Comparison of ENCODE assay signal across 15 cellular contexts in the genomic region with DNA sequence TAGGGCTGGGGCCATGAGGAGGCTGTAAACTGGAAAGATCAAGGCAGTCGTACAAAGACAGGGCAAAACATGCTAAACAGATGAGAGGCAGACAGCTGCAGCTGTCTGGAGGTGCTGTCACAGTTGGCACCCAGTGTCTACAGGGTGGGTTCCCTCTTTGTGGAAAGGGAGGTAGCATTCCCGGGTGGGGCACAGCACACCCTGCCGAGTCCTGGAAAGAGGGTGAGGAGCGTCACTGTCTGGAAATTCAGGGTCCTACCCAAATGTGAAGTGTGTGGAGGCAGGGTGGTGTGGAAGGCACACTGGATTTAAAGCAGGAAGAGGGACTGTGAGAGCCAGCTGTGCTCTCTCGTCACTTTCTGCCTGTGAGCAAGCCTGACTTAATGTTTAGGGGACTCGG.
DNase-seq lines count a peak whose midpoint lies in the region; ATAC-seq and TF ChIP-seq lines count a peak whose summit lies in the region.
"Had no signal": no experiment of that assay in that cellular context is flagged by ENCODE, and none has a peak within 500 bp of the region (broad histone marks: within the 10 kb centered on the region; RNA-seq: fewer than 3 reads in every experiment).

No MANE protein-coding gene starts in this region.

- H3K4me1 Mint-ChIP-seq in glutamatergic neuron (ENCODE audit: low read depth, unreplicated experiment) = peaks cover 14% of the 10 kb centered on the region
- peaks cover 6% of the 10 kb centered on the region for H3K4me1 Mint-ChIP-seq in stimulated activated memory B cell treated with anti-CD40 and anti-IgM and Interleukin-4, amounts not matched to agents 10 μg/mL and 1 μg/mL and 100 μg/mL, for 72 hours
- H3K4me1 Mint-ChIP-seq: B cell had no signal

- no peak for TF ChIP-seq CTCF in OCI-LY1 (IDR thresholded peaks at IDR 0.05; ENCODE audit: low read length)
- TF ChIP-seq CTCF in glutamatergic neuron (IDR thresholded peaks at IDR 0.05; ENCODE audit: partially characterized antibody, unreplicated experiment) = no peak

- H3K79me2 ChIP-seq in OCI-LY1 (ENCODE audit: insufficient read depth, low read length) = no peaks in the 10 kb centered on the region

- H3K23ac ChIP-seq in neuronal stem cell (ENCODE audit: low read depth, low read length, poor library complexity) = no peak overlapping the region

- H2BK15ac ChIP-seq in neuronal stem cell (ENCODE audit: low read length) = no peak overlapping the region

- peaks cover 12% of the 10 kb centered on the region for H3K27me3 Mint-ChIP-seq in glutamatergic neuron (ENCODE audit: unreplicated experiment)
- H3K27me3 Mint-ChIP-seq in stimulated activated memory B cell treated with anti-CD40 and anti-IgM and Interleukin-4, amounts not matched to agents 10 μg/mL and 1 μg/mL and 100 μg/mL, for 72 hours = peaks cover 53% of the 10 kb centered on the region
- H3K27me3 Mint-ChIP-seq: CD4-positive, alpha-beta T cell had no signal

- H3K4me2 ChIP-seq in OCI-LY1 (ENCODE audit: low read length) (peak overlapping the region; percentile 16; the same call in 1 of the 2 replicates), neuronal stem cell (ENCODE audit: insufficient read depth, low read length, poor library complexity, severe bottlenecking) (no peak overlapping the region)

- H4K91ac ChIP-seq in neuronal stem cell (ENCODE audit: low read depth, low read length, poor library complexity) = no peak overlapping the region

- peaks cover 40% of the 10 kb centered on the region for H3K4me1 ChIP-seq in OCI-LY1 (ENCODE audit: insufficient read depth, low read length, severe bottlenecking)
- H3K4me1 ChIP-seq in neuronal stem cell (ENCODE audit: control insufficient read depth in 2 of 2, insufficient read depth in 1 of 2, low read depth in 1 of 2, low read length in 2 of 2) = no peaks in the 10 kb centered on the region

- no peak overlapping the region for H3K9ac ChIP-seq in OCI-LY1 (ENCODE audit: low read length)
- H3K9ac ChIP-seq in neuronal stem cell (ENCODE audit: low read depth, low read length, poor library complexity) = no peak overlapping the region
- H3K9ac ChIP-seq: GM23248 had no signal

- H3K4me3 Mint-ChIP-seq in glutamatergic neuron (ENCODE audit: unreplicated experiment) = peak overlapping the region; percentile 43
- no peak overlapping the region for H3K4me3 Mint-ChIP-seq in stimulated activated memory B cell treated with anti-CD40 and anti-IgM and Interleukin-4, amounts not matched to agents 10 μg/mL and 1 μg/mL and 100 μg/mL, for 72 hours
- H3K4me3 Mint-ChIP-seq: B cell; CD4-positive, alpha-beta T cell had no signal

- H3K4ac ChIP-seq in neuronal stem cell (ENCODE audit: low read length) = no peak overlapping the region

- peaks cover 18% of the 10 kb centered on the region for H3K36me3 Mint-ChIP-seq in glutamatergic neuron (ENCODE audit: unreplicated experiment)
- peaks cover 5% of the 10 kb centered on the region for H3K36me3 Mint-ChIP-seq in stimulated activated memory B cell treated with anti-CD40 and anti-IgM and Interleukin-4, amounts not matched to agents 10 μg/mL and 1 μg/mL and 100 μg/mL, for 72 hours

- H3K9me3 ChIP-seq in OCI-LY1 (ENCODE audit: low read length) = no peaks in the 10 kb centered on the region
- H3K9me3 ChIP-seq in neuronal stem cell (replicated peaks in 1 of 2; ENCODE audit: control insufficient read depth in 2 of 2, insufficient read depth in 1 of 2, low read depth in 1 of 2, low read length in 2 of 2) = no peaks in the 10 kb centered on the region

- H2BK5ac ChIP-seq in neuronal stem cell (ENCODE audit: low read length) = no peak overlapping the region

- H3K18ac ChIP-seq in neuronal stem cell (ENCODE audit: low read length) = peak overlapping the region; percentile 45

- H3K14ac ChIP-seq in neuronal stem cell (ENCODE audit: low read length) = no peak overlapping the region

- H2BK120ac ChIP-seq in neuronal stem cell (ENCODE audit: low read depth, low read length) = no peak overlapping the region

- H3F3A ChIP-seq in OCI-LY1 (ENCODE audit: insufficient read depth, low read length) = no peaks in the 10 kb centered on the region

- peak overlapping the region; percentile 19 for H3K27ac ChIP-seq in OCI-LY1 (ENCODE audit: low read depth, low read length, poor library complexity, severe bottlenecking)
- H3K27ac ChIP-seq in neuronal stem cell (replicated peaks; ENCODE audit: low read length) = no peak overlapping the region
- H3K27ac ChIP-seq: GM23248 had no signal

- H2BK12ac ChIP-seq in neuronal stem cell (ENCODE audit: low read length) = no peak overlapping the region

- no peak overlapping the region for H4K8ac ChIP-seq in neuronal stem cell (ENCODE audit: low read depth, low read length)

- H2AK5ac ChIP-seq in neuronal stem cell (ENCODE audit: low read depth, low read length) = no peak overlapping the region

- peak overlapping the region; percentile 40 for H3K27ac Mint-ChIP-seq in glutamatergic neuron (ENCODE audit: unreplicated experiment)
- H3K27ac Mint-ChIP-seq in stimulated activated memory B cell treated with anti-CD40 and anti-IgM and Interleukin-4, amounts not matched to agents 10 μg/mL and 1 μg/mL and 100 μg/mL, for 72 hours = no peak overlapping the region
- H3K27ac Mint-ChIP-seq: B cell; CD4-positive, alpha-beta T cell had no signal

- H3K9me3 Mint-ChIP-seq in glutamatergic neuron (ENCODE audit: unreplicated experiment) = peaks cover 13% of the 10 kb centered on the region
- H3K9me3 Mint-ChIP-seq in stimulated activated memory B cell treated with anti-CD40 and anti-IgM and Interleukin-4, amounts not matched to agents 10 μg/mL and 1 μg/mL and 100 μg/mL, for 72 hours = no peaks in the 10 kb centered on the region
- H3K9me3 Mint-ChIP-seq: CD4-positive, alpha-beta T cell had no signal

- DNase-seq in glutamatergic neuron (no peak), neuronal stem cell (ENCODE audit: low spot score) (no peak), midbrain (lab: John Stamatoyannopoulos, UW) (no peak), NCI-H446 (lab: John Stamatoyannopoulos, UW) (no peak)
- DNase-seq: C1 segment of cervical spinal cord; Calu3; CD4-positive, alpha-beta T cell; DMS 273 treated with DMSO at 0.1 percent for 48 hours; GM23248 had no signal

- H3K4me3 ChIP-seq in OCI-LY1 (ENCODE audit: low read depth, low read length, poor library complexity, severe bottlenecking) (no peak overlapping the region), neuronal stem cell (ENCODE audit: low read length in 2 of 2) (no peak overlapping the region)
- H3K4me3 ChIP-seq: GM12878, GM23248 had no signal

- no peaks in the 10 kb centered on the region for H4K20me1 ChIP-seq in OCI-LY1 (ENCODE audit: insufficient read depth, low read length)

- peaks cover 13% of the 10 kb centered on the region; the same call in 1 of the 2 replicates for H3K36me3 ChIP-seq in OCI-LY1 (ENCODE audit: insufficient read depth, low read length)
- no peaks in the 10 kb centered on the region for H3K36me3 ChIP-seq in neuronal stem cell (replicated peaks in 1 of 2; ENCODE audit: control insufficient read depth in 2 of 2, insufficient read depth in 2 of 2, low read length in 2 of 2)

- H2AFZ ChIP-seq in OCI-LY1 (ENCODE audit: low read length) (no peak overlapping the region), neuronal stem cell (ENCODE audit: low read length) (no peak overlapping the region)
- H2AFZ ChIP-seq: GM23248 had no signal

- whole genome bisulfite sequencing in neuronal stem cell (ENCODE audit: extremely low coverage in 2 of 2, insufficient read length in 2 of 2, insufficient replicate concordance in 1 of 2), 2 donors = no CpG with 5 or more reads among the region's 6 CpGs

- H3K27me3 ChIP-seq in OCI-LY1 (ENCODE audit: insufficient read depth, low read length) (no peaks in the 10 kb centered on the region), neuronal stem cell (ENCODE audit: control insufficient read depth in 3 of 3, insufficient read depth in 3 of 3, low read depth in 1 of 3, low read length in 3 of 3) (no peaks in the 10 kb centered on the region)

- no peaks in the 10 kb centered on the region for H3K9me2 ChIP-seq in OCI-LY1 (ENCODE audit: low read depth, low read length)

- H3K79me1 ChIP-seq in neuronal stem cell (ENCODE audit: low read depth, low read length) = no peaks in the 10 kb centered on the region

- no peak for ATAC-seq in GM18511 (IDR thresholded peaks at IDR 0.05; ENCODE audit: unreplicated experiment)
- ATAC-seq in stimulated activated memory B cell treated with anti-CD40 and anti-IgM and Interleukin-4, amounts not matched to agents 10 μg/mL and 1 μg/mL and 100 μg/mL, for 72 hours = no peak
- ATAC-seq: GM12878, HCT116 had no signal
